Comparison of ENCODE assay signal across 3 cellular contexts in the genomic region with DNA sequence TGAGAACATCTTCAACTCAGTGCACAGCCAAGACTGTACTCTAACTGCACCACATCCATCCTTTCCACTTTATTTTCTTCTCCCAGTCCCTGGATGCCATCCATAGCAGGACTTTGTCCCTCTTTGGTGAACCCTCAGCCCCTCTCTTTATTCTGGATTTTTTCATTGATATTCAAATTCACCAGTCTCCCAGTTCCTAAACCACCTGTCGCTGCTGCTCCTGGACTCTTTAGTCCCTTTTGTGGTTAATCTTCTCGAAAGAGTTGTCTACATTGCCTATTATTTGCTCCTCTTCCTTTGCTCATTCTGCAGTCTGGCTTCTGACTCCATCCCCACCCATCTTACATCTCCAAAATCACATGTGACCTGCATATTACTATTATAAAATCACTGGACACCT.
"Had no signal": no experiment of that assay in that cellular context is flagged by ENCODE, and none has a peak within 500 bp of the region (broad histone marks: within the 10 kb centered on the region; RNA-seq: fewer than 3 reads in every experiment).

No MANE protein-coding gene starts in this region.

- DNase-seq: GDM1, GF-D8 had no signal

- H3K4me3 ChIP-seq: GM12878 had no signal
